Comparison of ENCODE assay signal across 28 cellular contexts in genomic region chr6:40152701-40153100, GRCh38.
"Had no signal": no experiment of that assay in that cellular context is flagged by ENCODE, and none has a peak within 500 bp of the region (broad histone marks: within the 10 kb centered on the region; RNA-seq: fewer than 3 reads in every experiment).

No MANE protein-coding gene starts in this region.

- H3K4me3 Mint-ChIP-seq: stimulated activated effector memory CD8-positive, alpha-beta T cell treated with anti-CD3 and anti-CD28 coated beads, Interleukin-12 subunit alpha, Interleukin-12 subunit beta, amount 100 ng/mL, for 72 hours; stimulated activated memory B cell treated with anti-CD40 and anti-IgM and Interleukin-4, amounts not matched to agents 10 μg/mL and 1 μg/mL and 100 μg/mL, for 72 hours; stimulated activated naive B cell treated with anti-CD40 and anti-IgM and Interleukin-4, amounts not matched to agents 10 μg/mL and 1 μg/mL and 100 μg/mL, for 72 hours; stimulated activated naive CD8-positive, alpha-beta T cell treated with anti-CD3 and anti-CD28 coated beads, Interleukin-15, amount 100 ng/mL, for 72 hours; stimulated activated naive CD8-positive, alpha-beta T cell treated with anti-CD3 and anti-CD28 coated beads, Interleukin-15, Interleukin-2, amounts not matched to agents 100 ng/mL and 50 ng/mL, for 24 hours; type B pancreatic cell had no signal

- H3K36me3 Mint-ChIP-seq: stimulated activated effector memory CD8-positive, alpha-beta T cell treated with anti-CD3 and anti-CD28 coated beads, Interleukin-12 subunit alpha, Interleukin-12 subunit beta, amount 100 ng/mL, for 72 hours; stimulated activated memory B cell treated with anti-CD40 and anti-IgM and Interleukin-4, amounts not matched to agents 10 μg/mL and 1 μg/mL and 100 μg/mL, for 72 hours; stimulated activated naive B cell treated with anti-CD40 and anti-IgM and Interleukin-4, amounts not matched to agents 10 μg/mL and 1 μg/mL and 100 μg/mL, for 72 hours; type B pancreatic cell had no signal

- H3K4me1 Mint-ChIP-seq: stimulated activated effector memory CD8-positive, alpha-beta T cell treated with anti-CD3 and anti-CD28 coated beads, Interleukin-12 subunit alpha, Interleukin-12 subunit beta, amount 100 ng/mL, for 72 hours; stimulated activated naive CD8-positive, alpha-beta T cell treated with anti-CD3 and anti-CD28 coated beads, Interleukin-15, amount 100 ng/mL, for 72 hours had no signal

- H3K4me3 ChIP-seq: stomach, suprapubic skin, testis, thoracic aorta, thyroid gland, tibial artery, tibial nerve, transverse colon, upper lobe of left lung, upper lobe of right lung, uterus, vagina had no signal

- H3K36me3 ChIP-seq: stomach, suprapubic skin, thoracic aorta, thyroid gland, tibial artery, tibial nerve, transverse colon, upper lobe of left lung, upper lobe of right lung, uterus, vagina had no signal

- H3K27ac Mint-ChIP-seq: stimulated activated effector memory CD8-positive, alpha-beta T cell treated with anti-CD3 and anti-CD28 coated beads, Interleukin-12 subunit alpha, Interleukin-12 subunit beta, amount 100 ng/mL, for 72 hours; stimulated activated naive B cell treated with anti-CD40 and anti-IgM and Interleukin-4, amounts not matched to agents 10 μg/mL and 1 μg/mL and 100 μg/mL, for 72 hours; stimulated activated naive CD8-positive, alpha-beta T cell treated with anti-CD3 and anti-CD28 coated beads, Interleukin-15, amount 100 ng/mL, for 72 hours; stimulated activated naive CD8-positive, alpha-beta T cell treated with anti-CD3 and anti-CD28 coated beads, Interleukin-15, Interleukin-2, amounts not matched to agents 100 ng/mL and 50 ng/mL, for 24 hours; type B pancreatic cell had no signal

- H3K9me3 Mint-ChIP-seq: stimulated activated naive CD8-positive, alpha-beta T cell treated with anti-CD3 and anti-CD28 coated beads, Interleukin-15, Interleukin-2, amounts not matched to agents 100 ng/mL and 50 ng/mL, for 24 hours; type B pancreatic cell had no signal

- ATAC-seq: stimulated activated effector memory CD8-positive, alpha-beta T cell treated with anti-CD3 and anti-CD28 coated beads, Interleukin-12 subunit alpha, Interleukin-12 subunit beta, amount 100 ng/mL, for 72 hours; stimulated activated memory B cell treated with anti-CD40 and anti-IgM and Interleukin-4, amounts not matched to agents 10 μg/mL and 1 μg/mL and 100 μg/mL, for 72 hours; stimulated activated naive B cell treated with anti-CD40 and anti-IgM and Interleukin-4, amounts not matched to agents 10 μg/mL and 1 μg/mL and 100 μg/mL, for 72 hours; stimulated activated naive CD8-positive, alpha-beta T cell treated with anti-CD3 and anti-CD28 coated beads, Interleukin-15, amount 100 ng/mL, for 72 hours; stimulated activated naive CD8-positive, alpha-beta T cell treated with anti-CD3 and anti-CD28 coated beads, Interleukin-15, Interleukin-2, amounts not matched to agents 100 U/mL and 50 U/mL, for 24 hours; upper lobe of right lung had no signal

- H3K9me3 ChIP-seq: stomach, suprapubic skin, testis, thoracic aorta, thyroid gland, tibial artery, tibial nerve, transverse colon, upper lobe of left lung, upper lobe of right lung, uterus, vagina had no signal

- H3K4me1 ChIP-seq: stomach, suprapubic skin, testis, thyroid gland, tibial artery, tibial nerve, transverse colon, upper lobe of left lung, upper lobe of right lung, uterus, vagina had no signal

- DNase-seq: stimulated activated CD4-positive, alpha-beta T cell treated with anti-CD3 and anti-CD28 coated beads, Interleukin-2, amount 100 ng/mL, for 48 hours; stimulated activated CD4-positive, alpha-beta T cell treated with anti-CD3 and anti-CD28 coated beads, Interleukin-4, amount 100 ng/mL, for 1 hour; stimulated activated CD4-positive, alpha-beta T cell treated with anti-CD3 and anti-CD28 coated beads, Interleukin-4, amount 100 ng/mL, for 24 hours; stimulated activated CD4-positive, alpha-beta T cell treated with anti-CD3 and anti-CD28 coated beads, Interleukin-4, amount 100 ng/mL, for 4 hours; stimulated activated CD8-positive, alpha-beta memory T cell treated with anti-CD3 and anti-CD28 coated beads, Interleukin-4, amount 100 ng/mL, for 48 hours; stimulated activated naive B cell treated with anti-CD40 and anti-IgM and Interleukin-4, amounts not matched to agents 10 μg/mL and 1 μg/mL and 100 μg/mL, for 72 hours; stimulated activated naive CD4-positive, alpha-beta T cell; stimulated activated naive CD4-positive, alpha-beta T cell treated with Interleukin-2 at 50 U/mL for 16 hours; stimulated activated naive CD8-positive, alpha-beta T cell treated with anti-CD3 and anti-CD28 coated beads, Interleukin-15, amount 100 ng/mL, for 72 hours; stimulated activated naive CD8-positive, alpha-beta T cell treated with anti-CD3 and anti-CD28 coated beads, Interleukin-15, Interleukin-2, amounts not matched to agents 100 U/mL and 50 U/mL, for 24 hours; stomach; substantia nigra; testis; thyroid gland; tibial artery; transverse colon; upper lobe of left lung; upper lobe of right lung; uterus had no signal

- H3K27me3 ChIP-seq: stomach, testis, thyroid gland, tibial artery, tibial nerve, upper lobe of left lung, upper lobe of right lung, uterus, vagina had no signal

- FAIRE-seq: urothelium cell line had no signal

- H3K27ac ChIP-seq: stomach, suprapubic skin, testis, thoracic aorta, thyroid gland, tibial artery, tibial nerve, transverse colon, upper lobe of left lung, upper lobe of right lung, uterus, vagina had no signal

- H3K27me3 Mint-ChIP-seq: stimulated activated memory B cell treated with anti-CD40 and anti-IgM and Interleukin-4, amounts not matched to agents 10 μg/mL and 1 μg/mL and 100 μg/mL, for 72 hours had no signal
